Comparison of ENCODE assay signal across 22 cellular contexts in genomic region chr13:33496336-33496735, GRCh38.
"Had no signal": no experiment of that assay in that cellular context is flagged by ENCODE, and none has a peak within 500 bp of the region (broad histone marks: within the 10 kb centered on the region; RNA-seq: fewer than 3 reads in every experiment).

No MANE protein-coding gene starts in this region.

- H3K27ac Mint-ChIP-seq: activated CD4-positive, alpha-beta T cell treated with anti-CD3 and anti-CD28 coated beads for 36 hours; activated naive CD8-positive, alpha-beta T cell; activated T-cell treated with anti-CD3 and anti-CD28 coated beads, Interleukin-2, amount 50 U/mL, for 24 hours; activated T-helper 17 cell treated with anti-CD3 and anti-CD28 coated beads, Interleukin-2, amount 50 U/mL, for 72 hours; naive B cell; progenitor cell of endocrine pancreas; WTC11 had no signal

- H3K27me3 Mint-ChIP-seq: progenitor cell of endocrine pancreas had no signal

- H3K4me3 ChIP-seq: adrenal gland, lung, upper lobe of left lung had no signal

- H3K4me3 Mint-ChIP-seq: activated CD4-positive, alpha-beta T cell treated with anti-CD3 and anti-CD28 coated beads for 36 hours; activated naive CD8-positive, alpha-beta T cell; activated T-cell treated with anti-CD3 and anti-CD28 coated beads, Interleukin-2, amount 50 U/mL, for 24 hours; activated T-helper 17 cell treated with anti-CD3 and anti-CD28 coated beads, Interleukin-2, amount 50 U/mL, for 72 hours; naive B cell; WTC11 had no signal

- H3K36me3 ChIP-seq: adrenal gland, upper lobe of left lung had no signal

- H3K36me3 Mint-ChIP-seq: activated naive CD8-positive, alpha-beta T cell; naive B cell; WTC11 had no signal

- H3K27ac ChIP-seq: adrenal gland, foreskin keratinocyte had no signal

- DNase-seq: activated CD4-positive, alpha-beta T cell treated with anti-CD3 and anti-CD28 coated beads for 36 hours; activated CD4-positive, alpha-beta T cell treated with anti-CD3 and anti-CD28 coated beads, Interleukin-2, amount 50 U/mL, for 4 hours; activated CD8-positive, alpha-beta memory T cell treated with anti-CD3 and anti-CD28 coated beads for 24 hours; activated CD8-positive, alpha-beta memory T cell treated with anti-CD3 and anti-CD28 coated beads, Interleukin-2, amount 50 U/mL, for 4 hours; activated T-cell treated with anti-CD3 and anti-CD28 coated beads, Interleukin-2, amount 50 U/mL, for 24 hours; adrenal gland; cerebellar nuclear complex; cortex of kidney; foreskin keratinocyte; kidney; naive B cell; nucleus accumbens; stimulated activated CD4-positive, alpha-beta T cell treated with anti-CD3 and anti-CD28 coated beads, Interleukin-12 subunit alpha, Interleukin-12 subunit beta, amount 100 ng/mL, for 4 hours; stimulated activated CD4-positive, alpha-beta T cell treated with anti-CD3 and anti-CD28 coated beads, Interleukin-4, amount 100 ng/mL, for 4 hours; stimulated activated naive CD8-positive, alpha-beta T cell treated with anti-CD3 and anti-CD28 coated beads, Interleukin-15, Interleukin-2, amounts not matched to agents 100 U/mL and 50 U/mL, for 24 hours; T-helper 9 cell; upper lobe of left lung had no signal

- H3K9me3 ChIP-seq: adrenal gland, upper lobe of left lung had no signal

- H3K27me3 ChIP-seq: adrenal gland, foreskin keratinocyte, upper lobe of left lung had no signal

- ATAC-seq: activated CD4-positive, alpha-beta T cell treated with anti-CD3 and anti-CD28 coated beads for 36 hours; activated T-helper 17 cell treated with anti-CD3 and anti-CD28 coated beads, Interleukin-2, amount 50 U/mL, for 72 hours; foreskin keratinocyte; stimulated activated naive CD8-positive, alpha-beta T cell treated with anti-CD3 and anti-CD28 coated beads, Interleukin-15, Interleukin-2, amounts not matched to agents 100 U/mL and 50 U/mL, for 24 hours; WTC11 had no signal

- H3K9me3 Mint-ChIP-seq: activated T-cell treated with anti-CD3 and anti-CD28 coated beads, Interleukin-2, amount 50 U/mL, for 24 hours; activated T-helper 17 cell treated with anti-CD3 and anti-CD28 coated beads, Interleukin-2, amount 50 U/mL, for 72 hours had no signal

- H3K4me1 Mint-ChIP-seq: activated CD4-positive, alpha-beta T cell treated with anti-CD3 and anti-CD28 coated beads for 36 hours; activated T-helper 17 cell treated with anti-CD3 and anti-CD28 coated beads, Interleukin-2, amount 50 U/mL, for 72 hours had no signal
